Comparison of ENCODE assay signal across 1 cellular context in the genomic region with DNA sequence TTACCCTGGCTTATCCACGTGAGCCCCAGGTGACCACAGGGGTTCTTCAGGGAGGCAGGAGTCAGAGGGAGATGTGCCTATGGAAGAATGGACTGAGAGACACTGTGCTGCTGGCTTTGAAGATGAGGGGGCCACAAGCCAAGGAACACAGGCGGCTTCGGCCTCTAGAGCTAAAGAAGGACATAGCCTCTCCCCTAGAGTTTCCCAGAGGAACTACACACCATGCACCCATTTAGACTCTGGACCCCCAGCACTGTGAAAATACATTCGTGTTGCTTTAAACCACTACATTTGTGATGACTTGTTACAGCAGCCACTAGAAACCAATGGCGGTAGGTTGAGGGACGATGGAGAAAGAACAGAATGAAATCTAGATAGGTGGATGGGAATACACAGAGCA.
TF ChIP-seq lines count a peak whose summit lies in the region.

No MANE protein-coding gene starts in this region.

TF ChIP-seq in GM23338, 12 proteins besides CTCF, POLR2A, EP300 and RAD21:
- TF ChIP-seq, protein P1, sequence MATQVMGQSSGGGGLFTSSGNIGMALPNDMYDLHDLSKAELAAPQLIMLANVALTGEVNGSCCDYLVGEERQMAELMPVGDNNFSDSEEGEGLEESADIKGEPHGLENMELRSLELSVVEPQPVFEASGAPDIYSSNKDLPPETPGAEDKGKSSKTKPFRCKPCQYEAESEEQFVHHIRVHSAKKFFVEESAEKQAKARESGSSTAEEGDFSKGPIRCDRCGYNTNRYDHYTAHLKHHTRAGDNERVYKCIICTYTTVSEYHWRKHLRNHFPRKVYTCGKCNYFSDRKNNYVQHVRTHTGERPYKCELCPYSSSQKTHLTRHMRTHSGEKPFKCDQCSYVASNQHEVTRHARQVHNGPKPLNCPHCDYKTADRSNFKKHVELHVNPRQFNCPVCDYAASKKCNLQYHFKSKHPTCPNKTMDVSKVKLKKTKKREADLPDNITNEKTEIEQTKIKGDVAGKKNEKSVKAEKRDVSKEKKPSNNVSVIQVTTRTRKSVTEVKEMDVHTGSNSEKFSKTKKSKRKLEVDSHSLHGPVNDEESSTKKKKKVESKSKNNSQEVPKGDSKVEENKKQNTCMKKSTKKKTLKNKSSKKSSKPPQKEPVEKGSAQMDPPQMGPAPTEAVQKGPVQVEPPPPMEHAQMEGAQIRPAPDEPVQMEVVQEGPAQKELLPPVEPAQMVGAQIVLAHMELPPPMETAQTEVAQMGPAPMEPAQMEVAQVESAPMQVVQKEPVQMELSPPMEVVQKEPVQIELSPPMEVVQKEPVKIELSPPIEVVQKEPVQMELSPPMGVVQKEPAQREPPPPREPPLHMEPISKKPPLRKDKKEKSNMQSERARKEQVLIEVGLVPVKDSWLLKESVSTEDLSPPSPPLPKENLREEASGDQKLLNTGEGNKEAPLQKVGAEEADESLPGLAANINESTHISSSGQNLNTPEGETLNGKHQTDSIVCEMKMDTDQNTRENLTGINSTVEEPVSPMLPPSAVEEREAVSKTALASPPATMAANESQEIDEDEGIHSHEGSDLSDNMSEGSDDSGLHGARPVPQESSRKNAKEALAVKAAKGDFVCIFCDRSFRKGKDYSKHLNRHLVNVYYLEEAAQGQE (IDR thresholded peaks at IDR 0.05; ENCODE audit: unreplicated experiment) = no peak
- TF ChIP-seq JUNB (IDR thresholded peaks at IDR 0.05; ENCODE audit: unreplicated experiment) = no peak
- no peak for TF ChIP-seq EZH2phosphoT487 (IDR thresholded peaks at IDR 0.05; ENCODE audit: unreplicated experiment)
- no peak for TF ChIP-seq STAT1 (IDR thresholded peaks at IDR 0.05; ENCODE audit: unreplicated experiment)
- TF ChIP-seq, protein P2, sequence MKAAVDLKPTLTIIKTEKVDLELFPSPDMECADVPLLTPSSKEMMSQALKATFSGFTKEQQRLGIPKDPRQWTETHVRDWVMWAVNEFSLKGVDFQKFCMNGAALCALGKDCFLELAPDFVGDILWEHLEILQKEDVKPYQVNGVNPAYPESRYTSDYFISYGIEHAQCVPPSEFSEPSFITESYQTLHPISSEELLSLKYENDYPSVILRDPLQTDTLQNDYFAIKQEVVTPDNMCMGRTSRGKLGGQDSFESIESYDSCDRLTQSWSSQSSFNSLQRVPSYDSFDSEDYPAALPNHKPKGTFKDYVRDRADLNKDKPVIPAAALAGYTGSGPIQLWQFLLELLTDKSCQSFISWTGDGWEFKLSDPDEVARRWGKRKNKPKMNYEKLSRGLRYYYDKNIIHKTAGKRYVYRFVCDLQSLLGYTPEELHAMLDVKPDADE (IDR thresholded peaks at IDR 0.05) = no peak
- no peak for TF ChIP-seq NANOG (IDR thresholded peaks at IDR 0.05; ENCODE audit: borderline replicate concordance)
- no peak for TF ChIP-seq POLR2AphosphoS5 (IDR thresholded peaks at IDR 0.05; ENCODE audit: low read depth)
- no peak for TF ChIP-seq ZNF114 (CRISPR knock-in tag; IDR thresholded peaks at IDR 0.05)
- no peak for TF ChIP-seq CREB1 (CRISPR knock-in tag; IDR thresholded peaks at IDR 0.05; ENCODE audit: low read depth)
- TF ChIP-seq, protein P3, sequence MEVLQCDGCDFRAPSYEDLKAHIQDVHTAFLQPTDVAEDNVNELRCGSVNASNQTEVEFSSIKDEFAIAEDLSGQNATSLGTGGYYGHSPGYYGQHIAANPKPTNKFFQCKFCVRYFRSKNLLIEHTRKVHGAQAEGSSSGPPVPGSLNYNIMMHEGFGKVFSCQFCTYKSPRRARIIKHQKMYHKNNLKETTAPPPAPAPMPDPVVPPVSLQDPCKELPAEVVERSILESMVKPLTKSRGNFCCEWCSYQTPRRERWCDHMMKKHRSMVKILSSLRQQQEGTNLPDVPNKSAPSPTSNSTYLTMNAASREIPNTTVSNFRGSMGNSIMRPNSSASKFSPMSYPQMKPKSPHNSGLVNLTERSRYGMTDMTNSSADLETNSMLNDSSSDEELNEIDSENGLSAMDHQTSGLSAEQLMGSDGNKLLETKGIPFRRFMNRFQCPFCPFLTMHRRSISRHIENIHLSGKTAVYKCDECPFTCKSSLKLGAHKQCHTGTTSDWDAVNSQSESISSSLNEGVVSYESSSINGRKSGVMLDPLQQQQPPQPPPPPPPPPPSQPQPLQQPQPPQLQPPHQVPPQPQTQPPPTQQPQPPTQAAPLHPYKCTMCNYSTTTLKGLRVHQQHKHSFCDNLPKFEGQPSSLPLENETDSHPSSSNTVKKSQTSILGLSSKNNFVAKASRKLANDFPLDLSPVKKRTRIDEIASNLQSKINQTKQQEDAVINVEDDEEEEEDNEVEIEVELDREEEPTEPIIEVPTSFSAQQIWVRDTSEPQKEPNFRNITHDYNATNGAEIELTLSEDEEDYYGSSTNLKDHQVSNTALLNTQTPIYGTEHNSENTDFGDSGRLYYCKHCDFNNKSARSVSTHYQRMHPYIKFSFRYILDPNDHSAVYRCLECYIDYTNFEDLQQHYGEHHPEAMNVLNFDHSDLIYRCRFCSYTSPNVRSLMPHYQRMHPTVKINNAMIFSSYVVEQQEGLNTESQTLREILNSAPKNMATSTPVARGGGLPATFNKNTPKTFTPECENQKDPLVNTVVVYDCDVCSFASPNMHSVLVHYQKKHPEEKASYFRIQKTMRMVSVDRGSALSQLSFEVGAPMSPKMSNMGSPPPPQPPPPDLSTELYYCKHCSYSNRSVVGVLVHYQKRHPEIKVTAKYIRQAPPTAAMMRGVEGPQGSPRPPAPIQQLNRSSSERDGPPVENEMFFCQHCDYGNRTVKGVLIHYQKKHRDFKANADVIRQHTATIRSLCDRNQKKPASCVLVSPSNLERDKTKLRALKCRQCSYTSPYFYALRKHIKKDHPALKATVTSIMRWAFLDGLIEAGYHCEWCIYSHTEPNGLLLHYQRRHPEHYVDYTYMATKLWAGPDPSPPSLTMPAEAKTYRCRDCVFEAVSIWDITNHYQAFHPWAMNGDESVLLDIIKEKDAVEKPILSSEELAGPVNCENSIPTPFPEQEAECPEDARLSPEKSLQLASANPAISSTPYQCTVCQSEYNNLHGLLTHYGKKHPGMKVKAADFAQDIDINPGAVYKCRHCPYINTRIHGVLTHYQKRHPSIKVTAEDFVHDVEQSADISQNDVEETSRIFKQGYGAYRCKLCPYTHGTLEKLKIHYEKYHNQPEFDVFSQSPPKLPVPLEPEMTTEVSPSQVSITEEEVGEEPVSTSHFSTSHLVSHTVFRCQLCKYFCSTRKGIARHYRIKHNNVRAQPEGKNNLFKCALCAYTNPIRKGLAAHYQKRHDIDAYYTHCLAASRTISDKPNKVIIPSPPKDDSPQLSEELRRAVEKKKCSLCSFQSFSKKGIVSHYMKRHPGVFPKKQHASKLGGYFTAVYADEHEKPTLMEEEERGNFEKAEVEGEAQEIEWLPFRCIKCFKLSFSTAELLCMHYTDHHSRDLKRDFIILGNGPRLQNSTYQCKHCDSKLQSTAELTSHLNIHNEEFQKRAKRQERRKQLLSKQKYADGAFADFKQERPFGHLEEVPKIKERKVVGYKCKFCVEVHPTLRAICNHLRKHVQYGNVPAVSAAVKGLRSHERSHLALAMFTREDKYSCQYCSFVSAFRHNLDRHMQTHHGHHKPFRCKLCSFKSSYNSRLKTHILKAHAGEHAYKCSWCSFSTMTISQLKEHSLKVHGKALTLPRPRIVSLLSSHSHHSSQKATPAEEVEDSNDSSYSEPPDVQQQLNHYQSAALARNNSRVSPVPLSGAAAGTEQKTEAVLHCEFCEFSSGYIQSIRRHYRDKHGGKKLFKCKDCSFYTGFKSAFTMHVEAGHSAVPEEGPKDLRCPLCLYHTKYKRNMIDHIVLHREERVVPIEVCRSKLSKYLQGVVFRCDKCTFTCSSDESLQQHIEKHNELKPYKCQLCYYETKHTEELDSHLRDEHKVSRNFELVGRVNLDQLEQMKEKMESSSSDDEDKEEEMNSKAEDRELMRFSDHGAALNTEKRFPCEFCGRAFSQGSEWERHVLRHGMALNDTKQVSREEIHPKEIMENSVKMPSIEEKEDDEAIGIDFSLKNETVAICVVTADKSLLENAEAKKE (CRISPR knock-in tag; IDR thresholded peaks at IDR 0.05) = no peak
